Comparison of ENCODE assay signal across 8 cellular contexts in the genomic region with DNA sequence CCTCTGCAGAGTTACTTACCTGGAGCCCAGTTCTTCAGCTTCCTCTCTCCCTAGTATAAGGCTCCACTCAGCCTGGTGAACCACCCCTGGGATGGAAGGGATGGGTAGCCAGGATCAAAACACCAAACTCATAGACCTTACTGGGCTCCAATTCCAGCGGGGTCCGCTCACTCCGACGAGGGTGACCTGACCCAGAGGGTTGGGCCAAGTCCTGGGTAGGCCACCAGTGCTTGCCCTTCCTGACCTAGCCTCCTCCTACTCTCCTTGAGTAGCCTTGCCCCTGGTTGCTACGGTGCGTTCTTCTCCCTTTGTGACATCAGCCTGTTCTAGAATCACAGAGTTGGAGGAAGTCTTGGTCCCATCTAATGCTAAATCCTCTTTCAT. TPM values are rescaled to one million over a fixed set of nuclear protein-coding genes. Genes with fewer than 3 reads are reported as not detected.
DNase-seq lines count a peak whose midpoint lies in the region; TF ChIP-seq lines count a peak whose summit lies in the region.

No MANE protein-coding gene starts in this region.

- H3K4me1 ChIP-seq in DOHH2 (ENCODE audit: control insufficient read depth, low read length) (no peaks in the 10 kb centered on the region), duodenal mucosa (ENCODE audit: control insufficient read depth in 1 of 2, insufficient read depth in 2 of 2, low read length in 2 of 2) (peaks cover 0 to 12% of the 10 kb centered on the region in 2 donors), neutrophil (ENCODE audit: control insufficient read depth in 1 of 2, insufficient read depth in 1 of 2, low read depth in 1 of 2, low read length in 1 of 2) (peaks cover 13 to 15% of the 10 kb centered on the region in 2 experiments)

- no peaks in the 10 kb centered on the region for H3K36me3 ChIP-seq in DOHH2 (ENCODE audit: control insufficient read depth, low read length)
- H3K36me3 ChIP-seq in duodenal mucosa (ENCODE audit: control insufficient read depth in 1 of 2, insufficient read depth in 2 of 2, low read length in 2 of 2): no peaks in the 10 kb centered on the region
- H3K36me3 ChIP-seq in neutrophil: no peaks in the 10 kb centered on the region

- peak overlapping the region; percentile 21; the same call in 1 of the 2 replicates for H3K4me2 ChIP-seq in DOHH2 (ENCODE audit: low read length)

- H3K27me3 ChIP-seq in DOHH2 (ENCODE audit: control insufficient read depth, low read length): peaks cover 27% of the 10 kb centered on the region
- H3K27me3 ChIP-seq in duodenal mucosa (ENCODE audit: control insufficient read depth in 1 of 2, insufficient read depth in 2 of 2, low read length in 2 of 2): no peaks in the 10 kb centered on the region
- H3K27me3 ChIP-seq in neutrophil: peaks cover 28% of the 10 kb centered on the region

- no peaks in the 10 kb centered on the region for H3K79me2 ChIP-seq in DOHH2 (ENCODE audit: control insufficient read depth, low read length)

- H3K9me2 ChIP-seq in DOHH2 (replicated peaks; ENCODE audit: control insufficient read depth, low read length): no peaks in the 10 kb centered on the region

- no peaks in the 10 kb centered on the region for H4K20me1 ChIP-seq in DOHH2 (ENCODE audit: control insufficient read depth, insufficient read depth, low read depth, low read length)

- H3K9ac ChIP-seq in duodenal mucosa (ENCODE audit: low read depth in 1 of 2, low read length in 2 of 2): peak overlapping the region in 1 of 2 donors; percentile 53

- TF ChIP-seq CTCF in DOHH2 (IDR thresholded peaks at IDR 0.05; ENCODE audit: low read depth, low read length, poor library complexity, severe bottlenecking): no peak
- no peak for TF ChIP-seq CTCF in neutrophil (IDR thresholded peaks at IDR 0.05)

- H3F3A ChIP-seq in DOHH2 (ENCODE audit: control insufficient read depth, insufficient read depth): no peaks in the 10 kb centered on the region

- no peak overlapping the region for H3K27ac ChIP-seq in DOHH2 (ENCODE audit: low read depth, low read length)
- no peak overlapping the region for H3K27ac ChIP-seq in duodenal mucosa (ENCODE audit: low read depth, low read length)
- no peak overlapping the region for H3K27ac ChIP-seq in neutrophil

- no peaks in the 10 kb centered on the region for H3K9me3 ChIP-seq in DOHH2 (ENCODE audit: control insufficient read depth, insufficient read depth, low read length)
- H3K9me3 ChIP-seq in duodenal mucosa (ENCODE audit: control insufficient read depth in 1 of 2, low read length in 2 of 2): no peaks in the 10 kb centered on the region
- no peaks in the 10 kb centered on the region for H3K9me3 ChIP-seq in neutrophil

- no peak for DNase-seq in Jurkat, Clone E6-1 (ENCODE audit: low read depth, low spot score)
- DNase-seq in COR-L47 (lab: John Stamatoyannopoulos, UW) (no peak), HCEC 1CT (no peak), foreskin melanocyte (no peak), DMS79 treated with DMSO at 0.1 percent for 48 hours (lab: John Stamatoyannopoulos, UW) (no peak)

- H3K4me3 ChIP-seq in DOHH2 (ENCODE audit: low read length) (peak overlapping the region; percentile 22; the same call in 1 of the 2 replicates), duodenal mucosa (ENCODE audit: low read depth in 1 of 2, low read length in 2 of 2) (peak overlapping the region; percentile 82 to 92), neutrophil (ENCODE audit: low read depth in 1 of 2, low read length in 1 of 2) (peak overlapping the region; percentile 62 to 63)
- H3K4me3 ChIP-seq in Jurkat, Clone E6-1 (ENCODE audit: low read length): peak overlapping the region; percentile 65

RNA-seq across cellular contexts. Expression of a gene that starts 0.5 kb away (rescaled TPM):
- polyA plus RNA-seq in Jurkat, Clone E6-1 (2012; ENCODE audit: insufficient read depth, insufficient read length): 1.8 TPM

Comparison
In these comparisons a context has a peak if more than half of its experiments do, and no peak if none do; other contexts are left out.
1. H3K4me3 ChIP-seq: peak in every context shown above with its lines; median percentile 87 in duodenal mucosa; 65 in Jurkat, Clone E6-1; 62 in neutrophil; 22 in DOHH2.